In the genomic region with DNA sequence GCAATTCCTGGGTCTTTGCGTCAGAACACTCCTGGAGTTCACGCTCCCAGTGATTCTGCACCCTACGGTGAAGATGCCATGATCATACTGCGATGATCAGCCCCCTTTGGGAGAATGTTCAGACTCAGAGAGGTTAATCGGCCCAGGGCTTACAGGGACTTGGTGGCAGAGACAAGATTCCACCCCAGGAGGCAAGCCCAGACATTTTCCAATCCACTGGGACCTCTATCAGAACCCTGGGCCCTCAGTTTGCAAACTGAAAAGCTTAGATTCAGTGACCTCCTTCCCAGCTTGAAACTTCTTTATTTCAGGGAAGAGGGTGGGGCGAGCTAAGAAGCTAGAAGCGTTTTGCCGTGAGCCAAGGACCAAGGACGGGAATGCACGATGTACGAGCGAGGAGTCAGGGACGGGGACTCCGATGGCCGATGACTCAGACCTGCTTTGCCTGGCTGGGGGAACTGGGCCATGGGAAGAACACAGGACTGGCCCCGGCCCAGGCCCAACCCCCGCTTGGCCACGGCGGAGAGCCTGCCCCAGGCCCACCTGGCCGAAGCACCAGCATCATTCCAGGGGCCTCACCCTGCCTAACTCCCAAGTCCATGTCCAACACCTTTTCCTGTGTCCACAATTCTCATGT, we compare ENCODE assay signal across 9 cellular contexts. TPM values are rescaled to one million over a fixed set of nuclear protein-coding genes. Genes with fewer than 3 reads are reported as not detected.
DNase-seq lines count a peak whose midpoint lies in the region; ATAC-seq lines count a peak whose summit lies in the region.
"Had no signal": no experiment of that assay in that cellular context is flagged by ENCODE, and none has a peak within 500 bp of the region (broad histone marks: within the 10 kb centered on the region; RNA-seq: fewer than 3 reads in every experiment).

No MANE protein-coding gene starts in this region.

- H3K27me3 Mint-ChIP-seq in activated naive CD8-positive, alpha-beta T cell treated with anti-CD3 and anti-CD28 coated beads for 36 hours, result no peaks in the 10 kb centered on the region

- intact Hi-C loops in left cardiac atrium (cut with DNase I), result no loop called here
- intact Hi-C loops in sciatic nerve (cut with DNase I), result no loop called here

- peak overlapping the region; percentile 84 for H3K27ac Mint-ChIP-seq in activated naive CD8-positive, alpha-beta T cell treated with anti-CD3 and anti-CD28 coated beads for 36 hours

- H3K9me3 Mint-ChIP-seq in activated naive CD8-positive, alpha-beta T cell treated with anti-CD3 and anti-CD28 coated beads for 36 hours, result no peaks in the 10 kb centered on the region

- H3K4me1 Mint-ChIP-seq in activated naive CD8-positive, alpha-beta T cell treated with anti-CD3 and anti-CD28 coated beads for 36 hours, result peaks cover 24% of the 10 kb centered on the region

- peak; percentile 12 to 60 for ATAC-seq in left cardiac atrium
- peak; percentile 21 for ATAC-seq in sciatic nerve
- no peak for ATAC-seq in GM21526 (IDR thresholded peaks at IDR 0.05; ENCODE audit: low FRiP score, unreplicated experiment)
- no peak for ATAC-seq in HG02970 (IDR thresholded peaks at IDR 0.05; ENCODE audit: low FRiP score, unreplicated experiment)

- H3K36me3 Mint-ChIP-seq in activated naive CD8-positive, alpha-beta T cell treated with anti-CD3 and anti-CD28 coated beads for 36 hours, result no peaks in the 10 kb centered on the region

- peak; percentile 75 for DNase-seq in ELF-1 (ENCODE audit: low read depth, low spot score)
- DNase-seq in activated naive CD8-positive, alpha-beta T cell treated with anti-CD3 and anti-CD28 coated beads for 36 hours, result no peak
- DNase-seq in left cardiac atrium, result peak; percentile 82
- DNase-seq in sciatic nerve (ENCODE audit: low spot score), result no peak
- no peak for DNase-seq in stimulated activated CD4-positive, alpha-beta T cell treated with anti-CD3 and anti-CD28 coated beads, Interleukin-12 subunit alpha, Interleukin-12 subunit beta, amount 100 ng/mL, for 4 hours
- no peak for DNase-seq in cortex of kidney (lab: John Stamatoyannopoulos, UW)
- DNase-seq: activated naive CD4-positive, alpha-beta T cell treated with anti-CD3 and anti-CD28 coated beads, Interleukin-2, amount 50 U/mL, for 16 hours had no signal

- no peak overlapping the region for H3K4me3 Mint-ChIP-seq in activated naive CD8-positive, alpha-beta T cell treated with anti-CD3 and anti-CD28 coated beads for 36 hours

RNA-seq across cellular contexts. Expression of a gene that starts 34.7 kb away (rescaled TPM):
- 10 to 100 TPM; 16.6 to 17.9 TPM for total RNA-seq in activated naive CD8-positive, alpha-beta T cell treated with anti-CD3 and anti-CD28 coated beads for 36 hours
- 10 to 100 TPM; 15.1 to 78.1 TPM for total RNA-seq in left cardiac atrium
- 144 TPM for total RNA-seq in sciatic nerve

RNA-seq across cellular contexts. Expression of a gene that starts 53.3 kb away (rescaled TPM):
- 10 to 100 TPM; 39.1 to 43.7 TPM for total RNA-seq in activated naive CD8-positive, alpha-beta T cell treated with anti-CD3 and anti-CD28 coated beads for 36 hours
- total RNA-seq in left cardiac atrium (10 to 100 TPM; 17.7 to 24.3 TPM), sciatic nerve (59.2 TPM)

Comparison
In these comparisons a context has a peak if more than half of its experiments do, and no peak if none do; other contexts are left out.
1. DNase-seq: peak in ELF-1 (single experiment) and left cardiac atrium (single experiment); none in activated naive CD8-positive, alpha-beta T cell treated with anti-CD3 and anti-CD28 coated beads for 36 hours (single experiment), sciatic nerve (single experiment), stimulated activated CD4-positive, alpha-beta T cell treated with anti-CD3 and anti-CD28 coated beads, Interleukin-12 subunit alpha, Interleukin-12 subunit beta, amount 100 ng/mL, for 4 hours (single experiment) and cortex of kidney (single experiment).
2. ATAC-seq: peak in left cardiac atrium (2 of 2) and sciatic nerve (single experiment); none in GM21526 (single experiment) and HG02970 (single experiment).